Comparison of ENCODE assay signal across 1 cellular context in the genomic region with DNA sequence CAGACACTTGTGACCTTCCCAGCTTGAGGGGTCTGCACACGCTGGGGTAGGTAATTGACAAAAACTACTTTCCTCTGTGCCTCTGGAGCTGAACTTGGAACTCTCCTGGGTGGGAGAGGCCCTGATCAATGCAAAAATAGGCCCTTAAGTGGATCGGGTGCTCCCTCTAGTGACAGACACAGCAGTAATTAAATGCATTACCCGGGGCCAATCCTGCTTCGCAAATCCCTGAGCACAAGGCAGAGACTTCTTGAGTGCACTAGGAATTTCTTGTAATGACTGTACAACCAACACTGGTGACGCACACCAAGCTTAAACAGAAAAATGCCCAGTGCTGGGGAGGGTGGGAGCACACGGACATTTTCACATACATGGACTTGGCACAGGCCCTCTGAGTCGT.
TF ChIP-seq lines count a peak whose summit lies in the region.

No MANE protein-coding gene starts in this region.

TF ChIP-seq in H1, 55 proteins besides CTCF, POLR2A, EP300 and RAD21:
- no peak for TF ChIP-seq TAF1 (IDR thresholded peaks at IDR 0.05; ENCODE audit: low read depth, low read length)
- no peak for TF ChIP-seq CBX8 (IDR thresholded peaks at IDR 0.05; ENCODE audit: borderline replicate concordance, low read depth, low read length)
- TF ChIP-seq SUZ12 (IDR thresholded peaks at IDR 0.05; ENCODE audit: low read length), result no peak
- TF ChIP-seq E2F6 (IDR thresholded peaks at IDR 0.05), result peak; percentile 79
- TF ChIP-seq KDM1A (IDR thresholded peaks at IDR 0.05; ENCODE audit: borderline replicate concordance, low read length), result no peak
- no peak for TF ChIP-seq GTF2F1 (IDR thresholded peaks at IDR 0.05; ENCODE audit: borderline replicate concordance, low read depth, low read length)
- no peak for TF ChIP-seq YY1 (IDR thresholded peaks at IDR 0.05; ENCODE audit: low read depth, low read length)
- peak; percentile 84 for TF ChIP-seq MAX (IDR thresholded peaks at IDR 0.05)
